Comparison of ENCODE assay signal across 2 cellular contexts in the genomic region with DNA sequence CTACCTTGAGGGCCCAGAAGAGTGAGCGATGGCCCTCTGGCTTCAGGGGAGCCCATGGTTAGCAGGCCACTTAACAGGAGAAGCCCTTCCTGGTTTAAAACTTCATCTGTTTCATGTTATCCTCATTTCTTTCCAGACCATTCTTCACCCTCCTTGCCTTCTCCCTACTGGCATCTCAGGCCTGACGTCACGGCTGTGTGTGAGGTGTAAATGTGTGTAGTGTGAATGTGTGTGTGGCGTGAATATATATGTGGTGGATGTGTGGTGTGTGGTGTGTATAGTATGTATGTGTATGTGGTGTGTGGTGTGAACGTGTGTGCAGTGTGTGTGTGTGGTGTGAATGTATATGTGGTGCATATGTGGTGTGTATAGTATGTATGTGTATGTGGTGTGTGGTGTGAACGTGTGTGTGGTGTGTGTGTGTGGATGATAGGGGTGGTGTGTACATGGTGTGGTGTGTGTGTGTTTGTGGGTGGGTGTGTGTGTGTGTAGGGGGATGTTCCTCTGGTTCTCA.
A peak's percentile ranks its signal among the peaks of the same experiment; 100 is the strongest.
TF ChIP-seq lines count a peak whose summit lies in the region.

No MANE protein-coding gene starts in this region.

TF ChIP-seq in HepG2, 621 proteins besides CTCF, POLR2A, EP300 and RAD21 (continued from another document):
- TF ChIP-seq SMARCE1 (IDR thresholded peaks at IDR 0.05; ENCODE audit: borderline replicate concordance) (no peak), FOSL1 (CRISPR knock-in tag; IDR thresholded peaks at IDR 0.05; ENCODE audit: borderline replicate concordance) (no peak), SP2 (CRISPR knock-in tag; IDR thresholded peaks at IDR 0.05) (no peak)
- TF ChIP-seq, protein P1, sequence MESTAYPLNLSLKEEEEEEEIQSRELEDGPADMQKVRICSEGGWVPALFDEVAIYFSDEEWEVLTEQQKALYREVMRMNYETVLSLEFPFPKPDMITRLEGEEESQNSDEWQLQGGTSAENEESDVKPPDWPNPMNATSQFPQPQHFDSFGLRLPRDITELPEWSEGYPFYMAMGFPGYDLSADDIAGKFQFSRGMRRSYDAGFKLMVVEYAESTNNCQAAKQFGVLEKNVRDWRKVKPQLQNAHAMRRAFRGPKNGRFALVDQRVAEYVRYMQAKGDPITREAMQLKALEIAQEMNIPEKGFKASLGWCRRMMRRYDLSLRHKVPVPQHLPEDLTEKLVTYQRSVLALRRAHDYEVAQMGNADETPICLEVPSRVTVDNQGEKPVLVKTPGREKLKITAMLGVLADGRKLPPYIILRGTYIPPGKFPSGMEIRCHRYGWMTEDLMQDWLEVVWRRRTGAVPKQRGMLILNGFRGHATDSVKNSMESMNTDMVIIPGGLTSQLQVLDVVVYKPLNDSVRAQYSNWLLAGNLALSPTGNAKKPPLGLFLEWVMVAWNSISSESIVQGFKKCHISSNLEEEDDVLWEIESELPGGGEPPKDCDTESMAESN (CRISPR knock-in tag; conservative IDR thresholded peaks at IDR 0.05) = no peak
TF ChIP-seq in HepG2: peak in this region for 2.

TF ChIP-seq in HEK293, 187 proteins besides CTCF, POLR2A, EP300 and RAD21 (continued from another document):
- TF ChIP-seq ZNF280D (tag by site-specific recombination; IDR thresholded peaks at IDR 0.05) = no peak
- TF ChIP-seq ZNF184 (tag by site-specific recombination; IDR thresholded peaks at IDR 0.05) = no peak
- no peak for TF ChIP-seq ZNF175 (tag by site-specific recombination; IDR thresholded peaks at IDR 0.05)
- TF ChIP-seq ZNF707 (tag by site-specific recombination; IDR thresholded peaks at IDR 0.05) = no peak
- peak; percentile 80 for TF ChIP-seq ZNF18 (tag by site-specific recombination; IDR thresholded peaks at IDR 0.05)
